1 cellular context compared by ENCODE assay signal in the genomic region with DNA sequence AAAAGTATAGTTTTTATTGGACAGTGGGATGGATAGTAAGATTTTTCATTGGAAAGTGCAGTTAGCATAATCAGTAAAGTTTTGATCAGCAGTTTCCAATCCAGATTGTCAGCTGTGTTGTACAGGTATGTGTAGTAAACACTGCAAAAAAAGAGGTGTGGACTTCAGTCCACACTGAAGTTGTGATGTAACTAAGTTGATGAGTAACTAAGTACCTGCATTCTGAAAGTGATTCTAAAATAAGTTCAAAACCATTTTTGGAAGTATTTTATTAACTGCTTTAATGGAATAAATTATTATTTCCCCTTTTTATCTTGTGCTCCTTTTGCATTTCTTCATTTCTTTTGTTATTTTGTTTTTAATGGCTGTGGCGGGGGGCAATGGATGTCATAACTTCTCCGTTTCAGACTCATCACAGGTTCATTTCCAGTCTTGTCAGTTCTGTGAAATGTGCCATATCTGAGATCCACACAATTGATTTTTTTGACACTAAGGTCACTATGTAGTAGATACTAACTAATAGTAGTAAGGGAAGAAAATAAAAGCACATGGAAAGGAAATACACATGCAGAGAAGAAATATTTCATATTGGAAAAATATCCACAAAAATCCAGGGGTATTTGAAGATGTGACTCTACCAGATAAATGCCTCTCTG.
A peak's percentile ranks its signal among the peaks of the same experiment; 100 is the strongest.
TF ChIP-seq lines count a peak whose summit lies in the region.

No MANE protein-coding gene starts in this region.

TF ChIP-seq in HepG2, 621 proteins besides CTCF, POLR2A, EP300 and RAD21 (continued from another document):
- TF ChIP-seq, protein P1, sequence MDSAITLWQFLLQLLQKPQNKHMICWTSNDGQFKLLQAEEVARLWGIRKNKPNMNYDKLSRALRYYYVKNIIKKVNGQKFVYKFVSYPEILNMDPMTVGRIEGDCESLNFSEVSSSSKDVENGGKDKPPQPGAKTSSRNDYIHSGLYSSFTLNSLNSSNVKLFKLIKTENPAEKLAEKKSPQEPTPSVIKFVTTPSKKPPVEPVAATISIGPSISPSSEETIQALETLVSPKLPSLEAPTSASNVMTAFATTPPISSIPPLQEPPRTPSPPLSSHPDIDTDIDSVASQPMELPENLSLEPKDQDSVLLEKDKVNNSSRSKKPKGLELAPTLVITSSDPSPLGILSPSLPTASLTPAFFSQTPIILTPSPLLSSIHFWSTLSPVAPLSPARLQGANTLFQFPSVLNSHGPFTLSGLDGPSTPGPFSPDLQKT (CRISPR knock-in tag; IDR thresholded peaks at IDR 0.05; ENCODE audit: borderline replicate concordance) = no peak
- TF ChIP-seq, protein P2, sequence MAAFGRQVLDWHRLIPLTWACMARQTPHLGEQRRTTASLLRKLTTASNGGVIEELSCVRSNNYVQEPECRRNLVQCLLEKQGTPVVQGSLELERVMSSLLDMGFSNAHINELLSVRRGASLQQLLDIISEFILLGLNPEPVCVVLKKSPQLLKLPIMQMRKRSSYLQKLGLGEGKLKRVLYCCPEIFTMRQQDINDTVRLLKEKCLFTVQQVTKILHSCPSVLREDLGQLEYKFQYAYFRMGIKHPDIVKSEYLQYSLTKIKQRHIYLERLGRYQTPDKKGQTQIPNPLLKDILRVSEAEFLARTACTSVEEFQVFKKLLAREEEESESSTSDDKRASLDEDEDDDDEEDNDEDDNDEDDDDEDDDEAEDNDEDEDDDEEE (CRISPR knock-in tag; IDR thresholded peaks at IDR 0.05) = no peak
- TF ChIP-seq HNRNPK (IDR thresholded peaks at IDR 0.05; ENCODE audit: low read depth, low read length, poor library complexity, severe bottlenecking) = no peak
- no peak for TF ChIP-seq FOXP1 (IDR thresholded peaks at IDR 0.05)
- peak; percentile 14; the same call in 1 of the 2 replicates for TF ChIP-seq FOXP1 (CRISPR knock-in tag; IDR thresholded peaks at IDR 0.05)
- TF ChIP-seq ZNF761 (CRISPR knock-in tag; conservative IDR thresholded peaks at IDR 0.05) = no peak
- TF ChIP-seq, protein P3, sequence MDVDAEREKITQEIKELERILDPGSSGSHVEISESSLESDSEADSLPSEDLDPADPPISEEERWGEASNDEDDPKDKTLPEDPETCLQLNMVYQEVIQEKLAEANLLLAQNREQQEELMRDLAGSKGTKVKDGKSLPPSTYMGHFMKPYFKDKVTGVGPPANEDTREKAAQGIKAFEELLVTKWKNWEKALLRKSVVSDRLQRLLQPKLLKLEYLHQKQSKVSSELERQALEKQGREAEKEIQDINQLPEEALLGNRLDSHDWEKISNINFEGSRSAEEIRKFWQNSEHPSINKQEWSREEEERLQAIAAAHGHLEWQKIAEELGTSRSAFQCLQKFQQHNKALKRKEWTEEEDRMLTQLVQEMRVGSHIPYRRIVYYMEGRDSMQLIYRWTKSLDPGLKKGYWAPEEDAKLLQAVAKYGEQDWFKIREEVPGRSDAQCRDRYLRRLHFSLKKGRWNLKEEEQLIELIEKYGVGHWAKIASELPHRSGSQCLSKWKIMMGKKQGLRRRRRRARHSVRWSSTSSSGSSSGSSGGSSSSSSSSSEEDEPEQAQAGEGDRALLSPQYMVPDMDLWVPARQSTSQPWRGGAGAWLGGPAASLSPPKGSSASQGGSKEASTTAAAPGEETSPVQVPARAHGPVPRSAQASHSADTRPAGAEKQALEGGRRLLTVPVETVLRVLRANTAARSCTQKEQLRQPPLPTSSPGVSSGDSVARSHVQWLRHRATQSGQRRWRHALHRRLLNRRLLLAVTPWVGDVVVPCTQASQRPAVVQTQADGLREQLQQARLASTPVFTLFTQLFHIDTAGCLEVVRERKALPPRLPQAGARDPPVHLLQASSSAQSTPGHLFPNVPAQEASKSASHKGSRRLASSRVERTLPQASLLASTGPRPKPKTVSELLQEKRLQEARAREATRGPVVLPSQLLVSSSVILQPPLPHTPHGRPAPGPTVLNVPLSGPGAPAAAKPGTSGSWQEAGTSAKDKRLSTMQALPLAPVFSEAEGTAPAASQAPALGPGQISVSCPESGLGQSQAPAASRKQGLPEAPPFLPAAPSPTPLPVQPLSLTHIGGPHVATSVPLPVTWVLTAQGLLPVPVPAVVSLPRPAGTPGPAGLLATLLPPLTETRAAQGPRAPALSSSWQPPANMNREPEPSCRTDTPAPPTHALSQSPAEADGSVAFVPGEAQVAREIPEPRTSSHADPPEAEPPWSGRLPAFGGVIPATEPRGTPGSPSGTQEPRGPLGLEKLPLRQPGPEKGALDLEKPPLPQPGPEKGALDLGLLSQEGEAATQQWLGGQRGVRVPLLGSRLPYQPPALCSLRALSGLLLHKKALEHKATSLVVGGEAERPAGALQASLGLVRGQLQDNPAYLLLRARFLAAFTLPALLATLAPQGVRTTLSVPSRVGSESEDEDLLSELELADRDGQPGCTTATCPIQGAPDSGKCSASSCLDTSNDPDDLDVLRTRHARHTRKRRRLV (CRISPR knock-in tag; IDR thresholded peaks at IDR 0.05) = no peak
- TF ChIP-seq ZNF720 (CRISPR knock-in tag; IDR thresholded peaks at IDR 0.05) = no peak
- TF ChIP-seq ZNF44 (CRISPR knock-in tag; IDR thresholded peaks at IDR 0.05) = no peak
- TF ChIP-seq ZBTB8A (CRISPR knock-in tag; IDR thresholded peaks at IDR 0.05; ENCODE audit: borderline replicate concordance, low read depth) = no peak
- TF ChIP-seq, protein P4, sequence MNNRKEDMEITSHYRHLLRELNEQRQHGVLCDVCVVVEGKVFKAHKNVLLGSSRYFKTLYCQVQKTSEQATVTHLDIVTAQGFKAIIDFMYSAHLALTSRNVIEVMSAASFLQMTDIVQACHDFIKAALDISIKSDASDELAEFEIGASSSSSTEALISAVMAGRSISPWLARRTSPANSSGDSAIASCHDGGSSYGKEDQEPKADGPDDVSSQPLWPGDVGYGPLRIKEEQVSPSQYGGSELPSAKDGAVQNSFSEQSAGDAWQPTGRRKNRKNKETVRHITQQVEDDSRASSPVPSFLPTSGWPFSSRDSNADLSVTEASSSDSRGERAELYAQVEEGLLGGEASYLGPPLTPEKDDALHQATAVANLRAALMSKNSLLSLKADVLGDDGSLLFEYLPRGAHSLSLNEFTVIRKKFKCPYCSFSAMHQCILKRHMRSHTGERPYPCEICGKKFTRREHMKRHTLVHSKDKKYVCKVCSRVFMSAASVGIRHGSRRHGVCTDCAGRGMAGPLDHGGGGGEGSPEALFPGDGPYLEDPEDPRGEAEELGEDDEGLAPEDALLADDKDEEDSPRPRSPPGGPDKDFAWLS (CRISPR knock-in tag; IDR thresholded peaks at IDR 0.05; ENCODE audit: borderline replicate concordance) = no peak
- TF ChIP-seq, protein P5, sequence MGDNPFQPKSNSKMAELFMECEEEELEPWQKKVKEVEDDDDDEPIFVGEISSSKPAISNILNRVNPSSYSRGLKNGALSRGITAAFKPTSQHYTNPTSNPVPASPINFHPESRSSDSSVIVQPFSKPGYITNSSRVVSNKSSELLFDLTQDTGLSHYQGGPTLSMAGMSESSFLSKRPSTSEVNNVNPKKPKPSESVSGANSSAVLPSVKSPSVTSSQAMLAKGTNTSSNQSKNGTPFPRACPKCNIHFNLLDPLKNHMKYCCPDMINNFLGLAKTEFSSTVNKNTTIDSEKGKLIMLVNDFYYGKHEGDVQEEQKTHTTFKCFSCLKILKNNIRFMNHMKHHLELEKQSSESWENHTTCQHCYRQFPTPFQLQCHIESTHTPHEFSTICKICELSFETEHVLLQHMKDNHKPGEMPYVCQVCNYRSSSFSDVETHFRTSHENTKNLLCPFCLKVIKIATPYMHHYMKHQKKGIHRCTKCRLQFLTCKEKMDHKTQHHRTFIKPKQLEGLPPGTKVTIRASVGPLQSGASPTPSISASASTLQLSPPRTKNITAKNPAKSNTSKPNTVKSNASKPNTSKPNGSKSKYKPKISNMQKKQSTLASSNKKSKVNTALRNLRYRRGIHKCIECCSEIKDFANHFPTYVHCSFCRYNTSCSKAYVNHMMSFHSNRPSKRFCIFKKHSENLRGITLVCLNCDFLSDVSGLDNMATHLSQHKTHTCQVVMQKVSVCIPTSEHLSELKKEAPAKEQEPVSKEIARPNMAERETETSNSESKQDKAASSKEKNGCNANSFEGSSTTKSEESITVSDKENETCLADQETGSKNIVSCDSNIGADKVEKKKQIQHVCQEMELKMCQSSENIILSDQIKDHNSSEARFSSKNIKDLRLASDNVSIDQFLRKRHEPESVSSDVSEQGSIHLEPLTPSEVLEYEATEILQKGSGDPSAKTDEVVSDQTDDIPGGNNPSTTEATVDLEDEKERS (CRISPR knock-in tag; IDR thresholded peaks at IDR 0.05) = no peak
- TF ChIP-seq ZNF839 (CRISPR knock-in tag; IDR thresholded peaks at IDR 0.05; ENCODE audit: borderline replicate concordance) = no peak
- no peak for TF ChIP-seq PAF1 (CRISPR knock-in tag; IDR thresholded peaks at IDR 0.05)
- TF ChIP-seq ZNF335 (CRISPR knock-in tag; IDR thresholded peaks at IDR 0.05) = no peak
